16 cellular contexts compared by ENCODE assay signal in the genomic region with DNA sequence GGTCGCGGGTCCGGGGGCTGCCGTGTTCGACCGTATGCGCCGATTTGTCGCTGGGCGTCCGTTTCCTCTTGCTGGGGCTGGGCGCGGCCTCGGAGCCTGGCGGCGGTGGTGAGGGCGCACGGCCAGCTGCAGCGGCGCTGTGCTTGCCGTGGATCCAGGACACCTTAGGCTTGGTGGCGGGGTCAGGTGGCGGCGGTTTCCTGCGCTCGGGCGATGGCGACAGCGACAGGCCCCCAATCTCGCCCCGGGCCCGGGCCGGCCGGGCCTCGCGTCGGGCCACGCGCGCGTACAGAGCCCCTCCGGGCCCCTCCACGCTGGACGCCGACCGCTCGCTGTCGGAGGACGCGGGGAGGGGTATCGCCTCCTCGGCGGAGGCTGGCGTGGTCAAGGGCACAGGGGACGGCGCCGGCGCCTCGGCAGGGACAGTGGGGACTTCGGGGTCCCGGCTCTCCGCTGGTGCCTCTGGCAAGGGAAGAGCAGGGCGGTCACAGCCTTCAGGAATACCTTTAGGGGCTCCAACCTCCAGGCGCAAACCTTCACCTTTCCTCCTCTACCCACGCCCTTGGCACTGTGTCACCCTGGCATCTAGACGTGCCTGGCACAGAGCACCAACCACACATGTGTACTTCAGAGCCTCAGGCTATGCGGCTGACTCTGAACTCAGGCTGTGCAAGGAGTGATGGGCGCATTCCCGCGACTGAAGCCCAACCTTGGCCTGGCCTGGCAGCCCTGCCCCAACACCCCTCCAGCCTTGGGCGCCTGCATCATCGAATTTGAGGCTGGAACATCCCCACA. TPM values are rescaled to one million over a fixed set of nuclear protein-coding genes. Genes with fewer than 3 reads are reported as not detected.
DNase-seq lines count a peak whose midpoint lies in the region; TF ChIP-seq lines count a peak whose summit lies in the region.
"Had no signal": no experiment of that assay in that cellular context is flagged by ENCODE, and none has a peak within 500 bp of the region (broad histone marks: within the 10 kb centered on the region; RNA-seq: fewer than 3 reads in every experiment).

No MANE protein-coding gene starts in this region.

- WGBS in thyroid gland, 2 donors: 63 to 92% methylated on average over 32 to 38 of the region's 72 CpGs

- H3K36me3 Mint-ChIP-seq in activated T-cell treated with anti-CD3 and anti-CD28 coated beads, Interleukin-2, amount 50 U/mL, for 24 hours (ENCODE audit: low read depth): no peaks in the 10 kb centered on the region

- no peaks in the 10 kb centered on the region for H3K9me3 Mint-ChIP-seq in activated T-cell treated with anti-CD3 and anti-CD28 coated beads, Interleukin-2, amount 50 U/mL, for 24 hours

- H3K4me3 Mint-ChIP-seq in activated T-cell treated with anti-CD3 and anti-CD28 coated beads, Interleukin-2, amount 50 U/mL, for 24 hours: no peak overlapping the region

- intact Hi-C loops in thyroid gland (cut with DNase I): no loop called here

- no peak overlapping the region for H3K9ac ChIP-seq in HUES48 (ENCODE audit: low read depth, low read length)

- H3K79me2 ChIP-seq in osteoblast (ENCODE audit: insufficient read depth, low read length): peaks cover 13% of the 10 kb centered on the region

- TF ChIP-seq POLR2A in thyroid gland (IDR thresholded peaks at IDR 0.05): no peak

- H2AFZ ChIP-seq in osteoblast (ENCODE audit: low read length): no peak overlapping the region

- H3K27me3 Mint-ChIP-seq in activated T-cell treated with anti-CD3 and anti-CD28 coated beads, Interleukin-2, amount 50 U/mL, for 24 hours: peaks cover 53% of the 10 kb centered on the region

- H3K27me3 ChIP-seq in HUES48 (ENCODE audit: control insufficient read depth, insufficient read depth, low read length): peaks cover 57% of the 10 kb centered on the region
- H3K27me3 ChIP-seq in effector memory CD4-positive, alpha-beta T cell (replicated peaks; ENCODE audit: control insufficient read depth, insufficient read depth, low read length, poor library complexity, severe bottlenecking): no peaks in the 10 kb centered on the region
- no peaks in the 10 kb centered on the region for H3K27me3 ChIP-seq in osteoblast (ENCODE audit: insufficient read depth, low read length)
- no peaks in the 10 kb centered on the region for H3K27me3 ChIP-seq in thyroid gland

- no peak for TF ChIP-seq CTCF in osteoblast (IDR thresholded peaks at IDR 0.05; ENCODE audit: extremely low read depth, low read depth, low read length)
- TF ChIP-seq CTCF in thyroid gland (IDR thresholded peaks at IDR 0.05): no peak

- H4K20me1 ChIP-seq in osteoblast (ENCODE audit: insufficient read depth, low read length): peaks cover 40% of the 10 kb centered on the region

- DNase-seq in activated T-cell treated with anti-CD3 and anti-CD28 coated beads, Interleukin-2, amount 50 U/mL, for 24 hours: peak; percentile 38
- DNase-seq in activated T-cell treated with anti-CD3 and anti-CD28 coated beads for 4 hours: no peak
- DNase-seq in effector memory CD4-positive, alpha-beta T cell: no peak
- DNase-seq in osteoblast (ENCODE audit: insufficient read length, low spot score, missing footprints): peak; percentile 92
- no peak for DNase-seq in thyroid gland
- no peak for DNase-seq in hippocampal formation (lab: John Stamatoyannopoulos, UW)
- DNase-seq in Ammon's horn (ENCODE audit: low spot score): no peak
- DNase-seq: activated CD8-positive, alpha-beta memory T cell treated with anti-CD3 and anti-CD28 coated beads, Interleukin-2, amount 50 U/mL, for 48 hours; activated naive CD4-positive, alpha-beta T cell; NCI-H1694 treated with DMSO at 0.1 percent for 48 hours; NCI-H446; SHP77; stimulated activated naive CD4-positive, alpha-beta T cell treated with Interleukin-2 at 50 U/mL for 16 hours; T-helper 9 cell had no signal

- no peaks in the 10 kb centered on the region for H3K9me3 ChIP-seq in HUES48 (ENCODE audit: control insufficient read depth, insufficient read depth, low read length)
- H3K9me3 ChIP-seq in effector memory CD4-positive, alpha-beta T cell (ENCODE audit: control insufficient read depth, low read length): no peaks in the 10 kb centered on the region
- H3K9me3 ChIP-seq in osteoblast (ENCODE audit: low read depth, low read length): no peaks in the 10 kb centered on the region
- no peaks in the 10 kb centered on the region for H3K9me3 ChIP-seq in thyroid gland
- H3K9me3 ChIP-seq: prostate gland had no signal

- no peak overlapping the region for H3K27ac Mint-ChIP-seq in activated T-cell treated with anti-CD3 and anti-CD28 coated beads, Interleukin-2, amount 50 U/mL, for 24 hours

- peaks cover 10% of the 10 kb centered on the region; the same call in 1 of the 2 replicates for H3K4me1 ChIP-seq in HUES48 (ENCODE audit: control insufficient read depth, insufficient read depth, low read length)
- peaks cover 30% of the 10 kb centered on the region for H3K4me1 ChIP-seq in effector memory CD4-positive, alpha-beta T cell (ENCODE audit: control insufficient read depth, insufficient read depth, low read length, poor library complexity, severe bottlenecking)
- H3K4me1 ChIP-seq in osteoblast (ENCODE audit: insufficient read depth, low read length): peaks cover 16% of the 10 kb centered on the region
- peaks cover 8 to 9% of the 10 kb centered on the region in 2 donors for H3K4me1 ChIP-seq in thyroid gland

- H3K4me1 Mint-ChIP-seq in activated T-cell treated with anti-CD3 and anti-CD28 coated beads, Interleukin-2, amount 50 U/mL, for 24 hours (ENCODE audit: low read depth): peaks cover 24% of the 10 kb centered on the region

- no peak overlapping the region for H3K4me2 ChIP-seq in osteoblast (ENCODE audit: insufficient read depth, low read length)

- H3K36me3 ChIP-seq in HUES48 (ENCODE audit: control insufficient read depth, insufficient read depth, low read length) (no peaks in the 10 kb centered on the region; the same call in 1 of the 2 replicates), osteoblast (ENCODE audit: insufficient read depth, low read length) (peaks cover 33% of the 10 kb centered on the region), thyroid gland (no peaks in the 10 kb centered on the region)
- no peaks in the 10 kb centered on the region for H3K36me3 ChIP-seq in effector memory CD4-positive, alpha-beta T cell (ENCODE audit: control insufficient read depth, insufficient read depth, low read length)
- H3K36me3 ChIP-seq: prostate gland had no signal

- no peak overlapping the region for H3K27ac ChIP-seq in HUES48 (ENCODE audit: low read depth, low read length)
- no peak overlapping the region for H3K27ac ChIP-seq in effector memory CD4-positive, alpha-beta T cell (ENCODE audit: insufficient read depth, low read length, poor library complexity, severe bottlenecking)
- H3K27ac ChIP-seq in osteoblast (ENCODE audit: low read depth, low read length): no peak overlapping the region
- H3K27ac ChIP-seq in thyroid gland: no peak overlapping the region
- H3K27ac ChIP-seq: prostate gland had no signal

- H3K4me3 ChIP-seq in HUES48 (ENCODE audit: low read depth, low read length) (peak overlapping the region; percentile 41; the same call in 1 of the 2 replicates), osteoblast (ENCODE audit: insufficient read depth, low read length) (no peak overlapping the region), thyroid gland (replicated peaks in 1 of 3) (no peak overlapping the region)
- H3K4me3 ChIP-seq in effector memory CD4-positive, alpha-beta T cell (ENCODE audit: insufficient read depth, low read depth, low read length, poor library complexity, severe bottlenecking): peak overlapping the region; percentile 54
- H3K4me3 ChIP-seq: prostate gland had no signal

RNA-seq across cellular contexts. Expression of a gene that starts 11.6 kb away (rescaled TPM):
- 18.3 and 23.9 TPM in 2 replicates for total RNA-seq in osteoblast
- total RNA-seq in thyroid gland: 10 to 100 TPM; 14.4 to 23.1 (median 20.4) TPM

RNA-seq across cellular contexts. Expression of a gene that starts 32.1 kb away (rescaled TPM):
- total RNA-seq in osteoblast (12.4 and 13.8 TPM in 2 replicates), thyroid gland (10 to 100 TPM in 3 of 4 donors, 1 to 10 TPM in 1; 9.8 to 15.0 (median 12.0) TPM)

Comparison
In these comparisons a context has a peak if more than half of its experiments do, and no peak if none do; other contexts are left out.
1. DNase-seq: peak in activated T-cell treated with anti-CD3 and anti-CD28 coated beads, Interleukin-2, amount 50 U/mL, for 24 hours (single experiment) and osteoblast (single experiment); none in activated T-cell treated with anti-CD3 and anti-CD28 coated beads for 4 hours (single experiment), effector memory CD4-positive, alpha-beta T cell (0 of 3), thyroid gland (0 of 2), hippocampal formation (0 of 2) and Ammon's horn (single experiment).
2. H3K4me3 ChIP-seq: peak in HUES48 (single experiment) and effector memory CD4-positive, alpha-beta T cell (single experiment); none in osteoblast (single experiment) and thyroid gland (0 of 3).